Comparison of ENCODE assay signal across 17 cellular contexts in genomic region chr1:43511394-43511793, GRCh38. TPM values are rescaled to one million over a fixed set of nuclear protein-coding genes. Genes with fewer than 3 reads are reported as not detected.
DNase-seq lines count a peak whose midpoint lies in the region; ATAC-seq and TF ChIP-seq lines count a peak whose summit lies in the region.
"Had no signal": no experiment of that assay in that cellular context is flagged by ENCODE, and none has a peak within 500 bp of the region (broad histone marks: within the 10 kb centered on the region; RNA-seq: fewer than 3 reads in every experiment).

No MANE protein-coding gene starts in this region.

- no peak overlapping the region for H3K4me2 ChIP-seq in IMR-90 (ENCODE audit: low read depth, low read length)
- no peak overlapping the region for H3K4me2 ChIP-seq in hepatocyte

- H2AK9ac ChIP-seq in IMR-90 (replicated peaks; ENCODE audit: low read depth, low read length, poor library complexity) = no peak overlapping the region

- H2BK15ac ChIP-seq in IMR-90 (ENCODE audit: low read depth, low read length) = no peak overlapping the region

- no peak overlapping the region for H3K9ac ChIP-seq in IMR-90 (ENCODE audit: low read depth, low read length)
- H3K9ac ChIP-seq in endodermal cell (ENCODE audit: extremely low read depth, low read length, poor library complexity, severe bottlenecking) = no peak overlapping the region

- no peak overlapping the region for H2AK5ac ChIP-seq in IMR-90 (ENCODE audit: low read depth, low read length)

- no peak for DNase-seq in IMR-90
- DNase-seq in WTC11 (ENCODE audit: low spot score) = no peak
- DNase-seq in endodermal cell = peak; percentile 29
- DNase-seq in testis = peak; percentile 2
- no peak for DNase-seq in C1 segment of cervical spinal cord (lab: John Stamatoyannopoulos, UW)
- DNase-seq in hepatocyte (ENCODE audit: low spot score) = no peak
- DNase-seq: BE2C; CD8-positive, alpha-beta T cell; COR-L47; DMS153; DMS79 treated with DMSO at 0.1 percent for 48 hours; EL; GOT3; H9 had no signal

- ATAC-seq in IMR-90 (ENCODE audit: low read depth) (no peak), WTC11 (no peak), HG03196 (IDR thresholded peaks at IDR 0.05; ENCODE audit: unreplicated experiment) (no peak)
- ATAC-seq: CD8-positive, alpha-beta T cell had no signal

- H3K36me3 Mint-ChIP-seq in WTC11 (no peaks in the 10 kb centered on the region), endodermal cell (ENCODE audit: low read depth) (no peaks in the 10 kb centered on the region)
- H3K36me3 Mint-ChIP-seq: CD14-positive monocyte; CD8-positive, alpha-beta T cell had no signal

- no peak for TF ChIP-seq CTCF in IMR-90 (conservative IDR thresholded peaks at IDR 0.05; ENCODE audit: low read depth, low read length)
- TF ChIP-seq CTCF in WTC11 (IDR thresholded peaks at IDR 0.05) = no peak
- no peak for TF ChIP-seq CTCF in endodermal cell (conservative IDR thresholded peaks at IDR 0.05)
- TF ChIP-seq CTCF in testis (IDR thresholded peaks at IDR 0.05) = no peak
- TF ChIP-seq CTCF in hepatocyte (IDR thresholded peaks at IDR 0.05; ENCODE audit: poor library complexity) = no peak

- no peak overlapping the region for H3K14ac ChIP-seq in IMR-90 (replicated peaks; ENCODE audit: low read depth, low read length)

- H3K56ac ChIP-seq in IMR-90 (ENCODE audit: extremely low read depth, insufficient read depth, low read length) = no peak overlapping the region

- H2BK20ac ChIP-seq in IMR-90 (ENCODE audit: low read depth, low read length) = no peak overlapping the region

- H3K9me1 ChIP-seq in IMR-90 (ENCODE audit: insufficient read depth, low read length) = no peaks in the 10 kb centered on the region

- no peak overlapping the region for H3K4ac ChIP-seq in IMR-90 (ENCODE audit: low read depth, low read length)

- no peaks in the 10 kb centered on the region for H3K4me1 ChIP-seq in IMR-90 (ENCODE audit: control insufficient read depth, insufficient read depth, low read length)
- peaks cover 3% of the 10 kb centered on the region for H3K4me1 ChIP-seq in endodermal cell (ENCODE audit: control insufficient read depth, insufficient read depth, low read length)
- H3K4me1 ChIP-seq in testis = no peaks in the 10 kb centered on the region
- no peaks in the 10 kb centered on the region for H3K4me1 ChIP-seq in hepatocyte (ENCODE audit: insufficient read depth)
- H3K4me1 ChIP-seq: BE2C had no signal

- H4K20me1 ChIP-seq in IMR-90 (ENCODE audit: insufficient read depth, low read length) = no peaks in the 10 kb centered on the region
- H4K20me1 ChIP-seq in hepatocyte (ENCODE audit: insufficient read depth, poor library complexity, severe bottlenecking) = no peaks in the 10 kb centered on the region

- peaks cover 8% of the 10 kb centered on the region for H3K27me3 Mint-ChIP-seq in WTC11 (ENCODE audit: low read depth)
- H3K27me3 Mint-ChIP-seq in endodermal cell (ENCODE audit: insufficient read depth) = peaks cover 6% of the 10 kb centered on the region

- WGBS in IMR-90 (ENCODE audit: extremely low coverage in 2 of 2, insufficient read length in 1 of 2), 2 experiments = no CpG with 5 or more reads among the region's 1 CpG
- WGBS in endodermal cell (ENCODE audit: insufficient coverage in 1 of 2, insufficient read length in 1 of 2), 2 experiments = 80% methylated on average over 1 of the region's 1 CpG; no CpG with 5 or more reads in 1 of the 2 experiments
- WGBS in testis, 2 donors = 70 to 94% methylated on average over 1 of the region's 1 CpG
- WGBS in hepatocyte (ENCODE audit: low lambda C conversion rate, missing lambda C conversion rate) = 88% methylated on average over 1 of the region's 1 CpG

- CTCF ChIA-PET in IMR-90 (lab: Yijun Ruan, JAX) = no interaction called here
- CTCF ChIA-PET in WTC11 (lab: Charles Lee) = no interaction called here

- intact Hi-C loops in IMR-90 (cut with micrococcal nuclease) (no loop called here), testis (cut with DNase I; ENCODE audit: low total_unique reads) (no loop called here)

- no peak overlapping the region for H2BK120ac ChIP-seq in IMR-90 (ENCODE audit: low read depth, low read length)

- no peak overlapping the region for H3K4me3 ChIP-seq in IMR-90 (ENCODE audit: insufficient read depth, low read depth, low read length)
- no peak overlapping the region for H3K4me3 ChIP-seq in endodermal cell (ENCODE audit: low read length)
- no peak overlapping the region for H3K4me3 ChIP-seq in testis
- no peak overlapping the region for H3K4me3 ChIP-seq in hepatocyte

- no peak overlapping the region for H3K18ac ChIP-seq in IMR-90 (ENCODE audit: low read depth, low read length)

- H3K27me3 ChIP-seq in IMR-90 (ENCODE audit: control insufficient read depth, insufficient read depth, low read length) (no peaks in the 10 kb centered on the region; the same call in 1 of the 2 replicates), endodermal cell (ENCODE audit: control insufficient read depth, insufficient read depth, low read length, poor library complexity, severe bottlenecking) (no peaks in the 10 kb centered on the region), testis (no peaks in the 10 kb centered on the region), hepatocyte (no peaks in the 10 kb centered on the region)
- H3K27me3 ChIP-seq: BE2C had no signal

- dilution Hi-C loops in IMR-90 (cut with HindIII; ENCODE audit: low sequenced_read_pairs, unreplicated experiment) = no loop called here

- no peak overlapping the region for H4K5ac ChIP-seq in IMR-90 (ENCODE audit: low read depth, low read length)

- H3K79me1 ChIP-seq in IMR-90 (ENCODE audit: low read depth in 1 of 2, low read length in 2 of 2) = no peaks in the 10 kb centered on the region

- POLR2A ChIA-PET in IMR-90 (lab: Charles Lee; ENCODE audit: unreplicated experiment) (no interaction called here), WTC11 (lab: Charles Lee) (interaction anchor here (0.5 kb wide), 1 partner anchor 51 kb away, joined by 3 read pairs; no protein-coding TSS in a partner anchor)

- no peak overlapping the region for H3K23ac ChIP-seq in IMR-90 (ENCODE audit: low read depth, low read length)

- H3K9me3 Mint-ChIP-seq in WTC11 (peaks cover 9% of the 10 kb centered on the region), endodermal cell (peaks cover 5% of the 10 kb centered on the region)

- H3K27ac ChIP-seq in IMR-90 (ENCODE audit: insufficient read depth, low read length) (no peak overlapping the region), endodermal cell (ENCODE audit: low read depth, low read length) (no peak overlapping the region), testis (no peak overlapping the region), hepatocyte (no peak overlapping the region)
- H3K27ac ChIP-seq: HL-60 had no signal

- H3K79me2 ChIP-seq in hepatocyte = no peaks in the 10 kb centered on the region

- H3K9me2 ChIP-seq in hepatocyte (replicated peaks; ENCODE audit: insufficient read depth) = no peaks in the 10 kb centered on the region

- H3K9me3 ChIP-seq in IMR-90 (ENCODE audit: control insufficient read depth, insufficient read depth, low read length) (no peaks in the 10 kb centered on the region), endodermal cell (ENCODE audit: control insufficient read depth, low read length) (no peaks in the 10 kb centered on the region), testis (no peaks in the 10 kb centered on the region), hepatocyte (ENCODE audit: low read depth) (no peaks in the 10 kb centered on the region)
- H3K9me3 ChIP-seq: BE2C had no signal

- no peak overlapping the region for H3K4me3 Mint-ChIP-seq in WTC11
- H3K4me3 Mint-ChIP-seq in endodermal cell = no peak overlapping the region
- H3K4me3 Mint-ChIP-seq: CD14-positive monocyte; CD8-positive, alpha-beta T cell; H9 had no signal

- no peak overlapping the region for H2BK5ac ChIP-seq in IMR-90 (ENCODE audit: low read depth, low read length, poor library complexity, severe bottlenecking)

- no peak overlapping the region for H4K91ac ChIP-seq in IMR-90 (ENCODE audit: insufficient read depth, low read depth, low read length)

- TF ChIP-seq RAD21 in IMR-90 (IDR thresholded peaks at IDR 0.05; ENCODE audit: low read length) = no peak

- no TSS peak for BruUV-seq in IMR-90 (replicated peaks; lab: Mats Ljungman, UMichigan)

- in situ Hi-C loops in IMR-90 (cut with MboI; ENCODE audit: low sequenced_read_pairs) = no loop called here

- TF ChIP-seq POLR2A in IMR-90 (IDR thresholded peaks at IDR 0.05; ENCODE audit: low read depth, low read length) = no peak
- TF ChIP-seq POLR2A in testis (IDR thresholded peaks at IDR 0.05) = no peak

- H3K4me1 Mint-ChIP-seq in WTC11 (peaks cover 10% of the 10 kb centered on the region), endodermal cell (peaks cover 9% of the 10 kb centered on the region)
- H3K4me1 Mint-ChIP-seq: CD14-positive monocyte had no signal

- H3K27ac Mint-ChIP-seq in WTC11 (no peak overlapping the region), endodermal cell (no peak overlapping the region)
- H3K27ac Mint-ChIP-seq: CD14-positive monocyte; CD8-positive, alpha-beta T cell; H9 had no signal

- H3K36me3 ChIP-seq in IMR-90 (ENCODE audit: control insufficient read depth, insufficient read depth, low read length) = no peaks in the 10 kb centered on the region
- H3K36me3 ChIP-seq in endodermal cell (ENCODE audit: control insufficient read depth, insufficient read depth, low read length) = no peaks in the 10 kb centered on the region
- no peaks in the 10 kb centered on the region for H3K36me3 ChIP-seq in testis (ENCODE audit: low read depth, missing control alignments)
- H3K36me3 ChIP-seq in hepatocyte (replicated peaks; ENCODE audit: insufficient read depth, low read depth) = no peaks in the 10 kb centered on the region
- H3K36me3 ChIP-seq: BE2C had no signal

- H4K8ac ChIP-seq in IMR-90 (ENCODE audit: low read depth in 2 of 2, low read length in 2 of 2) = no peak overlapping the region

- no peak overlapping the region for H2AFZ ChIP-seq in IMR-90 (replicated peaks; ENCODE audit: low read length, poor library complexity)
- H2AFZ ChIP-seq in hepatocyte = no peak overlapping the region

RNA-seq across cellular contexts. Expression of gene PTPRF, which starts 19.3 kb away (rescaled TPM):
- 25.8 and 27.8 TPM in 2 replicates for total RNA-seq in IMR-90 (2012; rRNA removed)
- 92.3 and 103 TPM in 2 replicates for polyA plus RNA-seq in IMR-90 (2012; rRNA removed)
- polyA plus RNA-seq in IMR-90 (2012; cell fraction: cytosol; rRNA removed) = 46.4 and 102 TPM in 2 replicates
- 122 and 210 TPM in 2 replicates for polyA plus RNA-seq in IMR-90 (2012; cell fraction: nucleus; rRNA removed; ENCODE audit: low replicate concordance)
- total RNA-seq in WTC11 (2021) = 248 to 295 TPM (median 275 TPM) in 3 replicates
- total RNA-seq in endodermal cell = 100 to 1,000 TPM; 203 to 250 TPM
- polyA plus RNA-seq in endodermal cell (2013, experiment 1 of 2) = 145 TPM
- polyA plus RNA-seq in endodermal cell (2013, experiment 2 of 2) = 130 TPM
- total RNA-seq in testis = 10 to 100 TPM; 43.1 to 45.4 TPM
- polyA plus RNA-seq in testis (ENCODE audit: insufficient read depth, low read depth, low replicate concordance) = 51.0 TPM
- total RNA-seq in hepatocyte = 75.7 and 115 TPM in 2 replicates
- 84.6 and 96.0 TPM in 2 replicates for polyA plus RNA-seq in hepatocyte
- polyA plus RNA-seq: CD14-positive monocyte had no signal

RNA-seq across cellular contexts. Expression of gene HYI, which starts 57.7 kb away (rescaled TPM):
- total RNA-seq in IMR-90 (2012; rRNA removed) (21.5 and 25.0 TPM in 2 replicates), WTC11 (2021) (23.2 to 24.5 TPM (median 24.2 TPM) in 3 replicates), endodermal cell (10 to 100 TPM; 34.4 to 34.8 TPM), testis (10 to 100 TPM; 21.2 to 35.5 TPM), hepatocyte (25.9 and 37.5 TPM in 2 replicates)
- polyA plus RNA-seq in IMR-90 (2012; rRNA removed) (53.7 and 66.7 TPM in 2 replicates), testis (ENCODE audit: insufficient read depth, low read depth, low replicate concordance) (20.1 TPM), hepatocyte (30.7 and 31.4 TPM in 2 replicates)
- polyA plus RNA-seq in IMR-90 (2012; cell fraction: cytosol; rRNA removed) = 46.3 and 63.2 TPM in 2 replicates
- 204 and 236 TPM in 2 replicates for polyA plus RNA-seq in IMR-90 (2012; cell fraction: nucleus; rRNA removed; ENCODE audit: low replicate concordance)
- polyA plus RNA-seq in endodermal cell (2013, experiment 1 of 2) = 29.7 TPM
- 25.6 TPM for polyA plus RNA-seq in endodermal cell (2013, experiment 2 of 2)

Comparison
In these comparisons a context has a peak if more than half of its experiments do, and no peak if none do; other contexts are left out.
1. DNase-seq: peak in endodermal cell (single experiment) and testis (single experiment); none in IMR-90 (single experiment), WTC11 (single experiment), C1 segment of cervical spinal cord (0 of 14) and hepatocyte (single experiment).